ENCODE assay signal across 8 cellular contexts in the genomic region with DNA sequence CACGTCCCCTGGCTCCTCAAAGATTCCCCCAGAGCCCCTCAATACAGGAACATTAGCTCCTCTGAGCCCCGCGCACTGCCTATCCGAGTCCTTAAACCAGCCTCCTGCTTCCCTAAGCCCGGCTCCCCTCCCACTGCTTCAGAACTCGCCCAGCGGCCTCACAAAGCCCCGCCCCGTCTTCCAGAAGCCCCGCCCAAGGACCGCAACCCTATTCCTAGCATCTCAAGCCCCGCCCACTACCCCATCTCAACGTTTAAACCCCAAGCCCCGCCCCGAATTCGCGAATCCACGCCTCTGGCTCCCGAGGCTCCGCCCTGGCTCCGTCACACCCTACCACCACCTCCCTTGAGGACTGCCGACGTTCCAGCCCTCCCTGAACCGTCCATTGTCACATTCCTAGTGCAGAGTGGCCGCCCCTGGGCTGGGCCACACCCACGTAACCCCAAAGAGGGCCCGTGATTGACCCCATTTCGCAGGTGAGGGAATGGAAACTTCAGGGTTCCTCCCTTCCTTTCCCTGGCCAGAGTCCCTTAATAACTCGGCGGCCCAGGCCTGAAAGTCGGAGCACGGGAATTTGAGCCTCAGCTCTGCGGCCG.
DNase-seq lines count a peak whose midpoint lies in the region; ATAC-seq lines count a peak whose summit lies in the region.

No MANE protein-coding gene starts in this region.

- peak; percentile 51 for ATAC-seq in GM18909 (IDR thresholded peaks at IDR 0.05; ENCODE audit: poor library complexity, unreplicated experiment)
- peak; percentile 55 for ATAC-seq in HG03175 (IDR thresholded peaks at IDR 0.05; ENCODE audit: unreplicated experiment)

- in situ Hi-C loops in ACHN (cut with HindIII; ENCODE audit: low pct_ligation_motif_present, low pct_unique_long_range_greater_than_20kb, low sequenced_read_pairs) = no loop called here

- DNase-seq in ACHN (peak; percentile 100), NCI-H2227 treated with DMSO at 0.1 percent for 48 hours (lab: John Stamatoyannopoulos, UW) (peak; percentile 98), inferior parietal cortex (ENCODE audit: extremely low spot score) (peak; percentile 82)
- DNase-seq in activated CD4-positive, CD25-positive, alpha-beta regulatory T cell (lab: John Stamatoyannopoulos, UW) = peak; percentile 85 to 95 (median 92)
- peak; percentile 94 for DNase-seq in central memory CD4-positive, alpha-beta T cell
- peak; percentile 94 to 99 for DNase-seq in stimulated activated CD4-positive, alpha-beta T cell treated with anti-CD3 and anti-CD28 coated beads, Interleukin-12 subunit alpha, Interleukin-12 subunit beta, amount 100 ng/mL, for 24 hours (ENCODE audit: low read depth in 2 of 2)

Comparison
In these comparisons a context has a peak if more than half of its experiments do, and no peak if none do; other contexts are left out.
1. Peak in every context shown above with its lines: DNase-seq and ATAC-seq.